ENCODE assay signal across 8 cellular contexts in genomic region chr9:111691686-111692329, GRCh38. TPM values are rescaled to one million over a fixed set of nuclear protein-coding genes. Genes with fewer than 3 reads are reported as not detected.
DNase-seq lines count a peak whose midpoint lies in the region; ATAC-seq and TF ChIP-seq lines count a peak whose summit lies in the region.

No MANE protein-coding gene starts in this region.

- no peak overlapping the region for H3K4me3 ChIP-seq in Jurkat, Clone E6-1 (ENCODE audit: low read length)
- no peak overlapping the region for H3K4me3 ChIP-seq in SK-N-SH (ENCODE audit: low read depth in 2 of 2, low read length in 1 of 2)
- H3K4me3 ChIP-seq in lower leg skin (ENCODE audit: low read depth, poor library complexity, severe bottlenecking): no peak overlapping the region

- TF ChIP-seq CTCF in SK-N-SH (IDR thresholded peaks at IDR 0.05): peak; percentile 60
- no peak for TF ChIP-seq CTCF in lower leg skin (IDR thresholded peaks at IDR 0.05)

- no peaks in the 10 kb centered on the region; a peak in 2 of 4 replicates for H3K4me1 ChIP-seq in SK-N-SH (ENCODE audit: control insufficient read depth in 1 of 2, insufficient read depth in 2 of 2, low read depth in 1 of 2, low read length in 1 of 2)

- TF ChIP-seq RAD21 in SK-N-SH (IDR thresholded peaks at IDR 0.05; ENCODE audit: low read length): peak; percentile 73

- no peaks in the 10 kb centered on the region for H3K9me3 ChIP-seq in SK-N-SH

- H3K9ac ChIP-seq in SK-N-SH: no peak overlapping the region

- CTCF ChIA-PET in SK-N-SH (lab: Yijun Ruan, JAX): interaction anchor here (0.6 to 4.7 kb wide), 9 partner anchors 8 to 94 kb away, joined by 3 to 49 read pairs (median 3); partner anchors contain the start of gene PTGR1

- no peaks in the 10 kb centered on the region for H3K79me2 ChIP-seq in SK-N-SH (ENCODE audit: insufficient read depth)

- intact Hi-C loops in lower leg skin (cut with DNase I; ENCODE audit: low total_unique reads): no loop called here

- no peaks in the 10 kb centered on the region for H3F3A ChIP-seq in SK-N-SH (replicated peaks; ENCODE audit: insufficient read depth)

- no peaks in the 10 kb centered on the region for H3K9me2 ChIP-seq in SK-N-SH

- H2AFZ ChIP-seq in SK-N-SH (ENCODE audit: low read depth): peak overlapping the region; percentile 44; the same call in 1 of the 2 replicates

- WGBS in SK-N-SH (ENCODE audit: low lambda C conversion rate): 31% methylated on average over 4 of the region's 4 CpGs
- 28 to 37% methylated on average over 4 of the region's 4 CpGs for WGBS in lower leg skin, 2 donors

- TF ChIP-seq POLR2A in lower leg skin (IDR thresholded peaks at IDR 0.05): no peak

- peak; percentile 53 for DNase-seq in DMS53 (lab: John Stamatoyannopoulos, UW)
- peak; percentile 8 for DNase-seq in Jurkat, Clone E6-1 (ENCODE audit: low read depth, low spot score)
- peak; percentile 39 for DNase-seq in SK-N-SH
- peak; percentile 51 for DNase-seq in inferior parietal cortex (ENCODE audit: extremely low spot score)
- DNase-seq in stimulated activated naive CD4-positive, alpha-beta T cell treated with Interleukin-2 at 50 U/mL for 16 hours (lab: John Stamatoyannopoulos, UW): no peak
- DNase-seq in activated gamma-delta T cell treated with Interleukin-2 at 50 U/mL for 16 hours: no peak
- no peak for DNase-seq in lower leg skin (ENCODE audit: low spot score in 2 of 2)

- no peak for TF ChIP-seq EP300 in SK-N-SH (IDR thresholded peaks at IDR 0.05; ENCODE audit: borderline replicate concordance in 1 of 2, low read depth in 1 of 2, low read length in 1 of 2)

- no peaks in the 10 kb centered on the region for H3K36me3 ChIP-seq in SK-N-SH (replicated peaks in 1 of 2; ENCODE audit: control insufficient read depth in 1 of 2, insufficient read depth in 2 of 2, low read length in 1 of 2)

- no peak for ATAC-seq in HG02798 (IDR thresholded peaks at IDR 0.05; ENCODE audit: poor library complexity, unreplicated experiment)

- H3K27ac ChIP-seq in SK-N-SH (ENCODE audit: low read depth in 2 of 2, low read length in 1 of 2): no peak overlapping the region

- H4K20me1 ChIP-seq in SK-N-SH (ENCODE audit: insufficient read depth): no peaks in the 10 kb centered on the region

- POLR2A ChIA-PET in SK-N-SH (lab: Yijun Ruan, JAX): no interaction called here

- H3K4me2 ChIP-seq in SK-N-SH: no peak overlapping the region

- no peaks in the 10 kb centered on the region for H3K27me3 ChIP-seq in SK-N-SH (ENCODE audit: insufficient read depth)

TF ChIP-seq in SK-N-SH, 30 proteins besides CTCF, POLR2A, EP300 and RAD21:
- no peak for TF ChIP-seq GABPA (IDR thresholded peaks at IDR 0.05; ENCODE audit: low read depth)
- TF ChIP-seq MAX (IDR thresholded peaks at IDR 0.05; ENCODE audit: low read depth): no peak
- peak; percentile 47 for TF ChIP-seq SMC3 (IDR thresholded peaks at IDR 0.05; ENCODE audit: low read depth, low read length)

RNA-seq across cellular contexts. Expression of gene GNG10, which starts 30.4 kb away (rescaled TPM):
- polyA plus RNA-seq in Jurkat, Clone E6-1 (2012; ENCODE audit: insufficient read depth, insufficient read length): 19.8 TPM
- 57.7 and 69.3 TPM in 2 replicates for polyA plus RNA-seq in SK-N-SH (2012; rRNA removed)
- 88.8 and 113 TPM in 2 replicates for polyA plus RNA-seq in SK-N-SH (2012; cell fraction: cytosol; rRNA removed)
- polyA plus RNA-seq in SK-N-SH (2012; cell fraction: nucleus; rRNA removed): 14.8 and 14.9 TPM in 2 replicates
- total RNA-seq in lower leg skin: 10 to 100 TPM in 2 of 4 donors, 1 to 10 TPM in 2; 5.3 to 21.1 (median 15.4) TPM

Comparison
In these comparisons a context has a peak if more than half of its experiments do, and no peak if none do; other contexts are left out.
1. DNase-seq: peak in DMS53 (single experiment), Jurkat, Clone E6-1 (single experiment), SK-N-SH (single experiment) and inferior parietal cortex (single experiment); none in stimulated activated naive CD4-positive, alpha-beta T cell treated with Interleukin-2 at 50 U/mL for 16 hours (single experiment), activated gamma-delta T cell treated with Interleukin-2 at 50 U/mL for 16 hours (single experiment) and lower leg skin (0 of 2).